Comparison of ENCODE assay signal across 8 cellular contexts in the genomic region with DNA sequence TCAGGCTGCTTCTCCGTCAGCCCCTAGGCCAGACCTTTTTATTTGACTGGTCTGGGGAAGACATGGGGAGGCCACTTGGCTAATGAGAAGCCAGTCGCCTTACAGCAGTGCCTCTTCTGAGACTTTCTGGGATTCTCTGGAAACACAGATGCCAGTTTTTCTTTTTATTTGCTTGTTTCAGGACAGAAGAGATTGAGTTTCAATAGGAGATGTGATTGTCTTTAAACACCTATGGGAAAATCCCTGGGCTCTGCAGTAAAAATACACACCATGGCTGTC. TPM values are rescaled to one million over a fixed set of nuclear protein-coding genes. Genes with fewer than 3 reads are reported as not detected.
DNase-seq lines count a peak whose midpoint lies in the region; ATAC-seq, FAIRE-seq and TF ChIP-seq lines count a peak whose summit lies in the region.

No MANE protein-coding gene starts in this region.

- ATAC-seq in gastroesophageal sphincter (no peak), gastrocnemius medialis (no peak), GM21717 (IDR thresholded peaks at IDR 0.05; ENCODE audit: unreplicated experiment) (no peak), GM19035 (IDR thresholded peaks at IDR 0.05; ENCODE audit: unreplicated experiment) (no peak)

- intact Hi-C loops in gastrocnemius medialis (cut with DNase I; ENCODE audit: low total_unique reads), result no loop called here

- TF ChIP-seq EP300 in gastroesophageal sphincter (IDR thresholded peaks at IDR 0.05), result no peak

- no peak for FAIRE-seq in GM12891 (lab: Jason Lieb, UNC)

- H3K27ac ChIP-seq in SJCRH30, result peak overlapping the region; percentile 49
- H3K27ac ChIP-seq in gastroesophageal sphincter, result peak overlapping the region; percentile 83 to 95 (median 92)
- peak overlapping the region; percentile 91 to 96 (median 94) for H3K27ac ChIP-seq in gastrocnemius medialis

- H3K4me3 ChIP-seq in SJCRH30, result peak overlapping the region; percentile 31; the same call in 1 of the 2 replicates
- peak overlapping the region in 1 of 2 donors; percentile 36 for H3K4me3 ChIP-seq in gastroesophageal sphincter
- peak overlapping the region; percentile 29 to 48 (median 42) for H3K4me3 ChIP-seq in gastrocnemius medialis

- H3K4me1 ChIP-seq in SJCRH30 (peaks cover 56% of the 10 kb centered on the region), gastroesophageal sphincter (peaks cover 0 to 62% (median 38%) of the 10 kb centered on the region in 3 donors), gastrocnemius medialis (peaks cover 46 to 61% of the 10 kb centered on the region in 2 donors)

- H3K27me3 ChIP-seq in SJCRH30, result no peaks in the 10 kb centered on the region
- no peaks in the 10 kb centered on the region for H3K27me3 ChIP-seq in gastroesophageal sphincter
- H3K27me3 ChIP-seq in gastrocnemius medialis, result no peaks in the 10 kb centered on the region

- WGBS in gastroesophageal sphincter (ENCODE audit: low coverage in 1 of 2), 2 donors, result 50 to 71% methylated on average over 1 to 2 of the region's 2 CpGs

- TF ChIP-seq POLR2A in GM12891 (IDR thresholded peaks at IDR 0.05; ENCODE audit: low read depth, low read length) (no peak), gastroesophageal sphincter (IDR thresholded peaks at IDR 0.05) (no peak), gastrocnemius medialis (IDR thresholded peaks at IDR 0.05) (no peak)

- H3K36me3 ChIP-seq in SJCRH30 (no peaks in the 10 kb centered on the region), gastroesophageal sphincter (no peaks in the 10 kb centered on the region), gastrocnemius medialis (no peaks in the 10 kb centered on the region)

- DNase-seq in GM12891 (ENCODE audit: insufficient read length, low spot score) (no peak), SJCRH30 (no peak), gastrocnemius medialis (no peak), Ammon's horn (ENCODE audit: low spot score) (no peak), GM13976 (ENCODE audit: low spot score) (no peak)

- H3K9me3 ChIP-seq in SJCRH30 (replicated peaks) (no peaks in the 10 kb centered on the region), gastroesophageal sphincter (no peaks in the 10 kb centered on the region), gastrocnemius medialis (no peaks in the 10 kb centered on the region)

- no peak for TF ChIP-seq CTCF in gastroesophageal sphincter (IDR thresholded peaks at IDR 0.05)
- no peak for TF ChIP-seq CTCF in gastrocnemius medialis (IDR thresholded peaks at IDR 0.05 in 4 of 5, conservative IDR thresholded peaks at IDR 0.05 in 1 of 5)
- TF ChIP-seq CTCF in GM13976 (IDR thresholded peaks at IDR 0.05; ENCODE audit: borderline replicate concordance, control extremely low read depth, extremely low read depth, insufficient read depth, missing control alignments), result no peak

- in situ Hi-C loops in gastrocnemius medialis (cut with MboI; ENCODE audit: low sequenced_read_pairs in 4 of 4) (no loop called here), GM13976 (cut with MboI; ENCODE audit: low sequenced_read_pairs, unreplicated experiment) (no loop called here)

TF ChIP-seq in GM12891, 5 proteins besides CTCF, POLR2A, EP300 and RAD21:
- TF ChIP-seq TAF1 (IDR thresholded peaks at IDR 0.05; ENCODE audit: low read depth, low read length) (no peak), POLR2AphosphoS5 (IDR thresholded peaks at IDR 0.05; ENCODE audit: low read depth, low read length) (0 out of 2 replicates have a peak, but pooled peaks have one; percentile 15), PAX5 (IDR thresholded peaks at IDR 0.05; ENCODE audit: insufficient read depth, low read length, severe bottlenecking) (no peak), POU2F2 (IDR thresholded peaks at IDR 0.05; ENCODE audit: low read depth, low read length) (no peak), SPI1 (IDR thresholded peaks at IDR 0.05; ENCODE audit: low read depth, low read length) (no peak)

RNA-seq across cellular contexts. Expression of gene BTG2, which starts 15.4 kb away (rescaled TPM):
- polyA plus RNA-seq in GM12891 (2012; ENCODE audit: low read depth, missing spikeins), result 29.7 TPM
- 59.8 and 63.1 TPM in 2 replicates for total RNA-seq in SJCRH30 (2014; rRNA removed; shearing (Covaris generic))
- total RNA-seq in gastroesophageal sphincter (100 to 1,000 TPM in 3 of 4 donors, 10 to 100 TPM in 1; 74.5 to 169 (median 116) TPM), gastrocnemius medialis (100 to 1,000 TPM in 1 of 4 donors, 10 to 100 TPM in 3; 48.0 to 286 (median 74.9) TPM)
